In genomic region chrX:37653397-37654085, GRCh38 we compare ENCODE assay signal across 20 cellular contexts. TPM values are rescaled to one million over a fixed set of nuclear protein-coding genes. Genes with fewer than 3 reads are reported as not detected.
A peak's percentile ranks its signal among the peaks of the same experiment; 100 is the strongest.
DNase-seq lines count a peak whose midpoint lies in the region; ATAC-seq, FAIRE-seq and TF ChIP-seq lines count a peak whose summit lies in the region.
"Had no signal": no experiment of that assay in that cellular context is flagged by ENCODE, and none has a peak within 500 bp of the region (broad histone marks: within the 10 kb centered on the region; RNA-seq: fewer than 3 reads in every experiment).

No MANE protein-coding gene starts in this region.

- H3K27me3 ChIP-seq in K562 (ENCODE audit: control insufficient read depth in 2 of 2, insufficient read depth in 2 of 2, low read length in 2 of 2) = no peaks in the 10 kb centered on the region
- H3K27me3 ChIP-seq: BE2C had no signal

- no peaks in the 10 kb centered on the region for H3K79me2 ChIP-seq in K562 (ENCODE audit: control insufficient read depth, insufficient read depth, low read length)

- intact Hi-C loops in activated naive CD4-positive, alpha-beta T cell treated with anti-CD3 and anti-CD28 coated beads for 36 hours (cut with micrococcal nuclease) = no loop called here
- intact Hi-C loops in K562 (cut with micrococcal nuclease) = loop anchor here (2.0 to 5.0 kb wide), 2 partner anchors 27 to 81 kb away; partner anchors contain the start of gene LANCL3

- no peaks in the 10 kb centered on the region for H3K4me1 Mint-ChIP-seq in activated naive CD4-positive, alpha-beta T cell treated with anti-CD3 and anti-CD28 coated beads, Interleukin-2, amount 50 U/mL, for 24 hours
- H3K4me1 Mint-ChIP-seq in activated naive CD4-positive, alpha-beta T cell treated with anti-CD3 and anti-CD28 coated beads for 36 hours (ENCODE audit: low read depth) = no peaks in the 10 kb centered on the region
- H3K4me1 Mint-ChIP-seq: CD4-positive, CD25-positive, alpha-beta regulatory T cell had no signal

- no peak for FAIRE-seq in K562 (lab: Jason Lieb, UNC)
- FAIRE-seq: D721Med, G401.6, GM12891, H54 had no signal

- no TSS peak for BruUV-seq in K562 (replicated peaks; lab: Mats Ljungman, UMichigan)

- no peaks in the 10 kb centered on the region for H3K36me3 Mint-ChIP-seq in activated naive CD4-positive, alpha-beta T cell treated with anti-CD3 and anti-CD28 coated beads, Interleukin-2, amount 50 U/mL, for 24 hours
- no peaks in the 10 kb centered on the region for H3K36me3 Mint-ChIP-seq in activated naive CD4-positive, alpha-beta T cell treated with anti-CD3 and anti-CD28 coated beads for 36 hours (ENCODE audit: low read depth)
- H3K36me3 Mint-ChIP-seq: CD4-positive, CD25-positive, alpha-beta regulatory T cell had no signal

- no peak overlapping the region for H3K27ac ChIP-seq in HEK293 (ENCODE audit: extremely low read depth, low read depth, low read length)
- H3K27ac ChIP-seq in K562 (ENCODE audit: extremely low read depth, low read depth, low read length) = peak overlapping the region; percentile 92
- H3K27ac ChIP-seq: HL-60 had no signal

- in situ Hi-C loops in K562 (cut with MboI) = no loop called here

- POLR2A ChIA-PET in HEK293 (lab: Yijun Ruan, JAX) = no interaction called here
- POLR2A ChIA-PET in K562 (lab: Yijun Ruan, JAX) = interaction anchor here (0.5 to 1.2 kb wide), 2 partner anchors 12 to 266 kb away, joined by 3 read pairs; no protein-coding TSS in a partner anchor

- TF ChIP-seq EP300 in K562 (IDR thresholded peaks at IDR 0.05; ENCODE audit: low read length) = no peak

- WGBS in K562 (ENCODE audit: insufficient coverage, low coverage, missing lambda C conversion rate) = no CpG with 5 or more reads among the region's 1 CpG

- CTCF ChIA-PET in activated naive CD4-positive, alpha-beta T cell treated with anti-CD3 and anti-CD28 coated beads for 36 hours (lab: Charles Lee) = no interaction called here
- CTCF ChIA-PET in HEK293 (lab: Yijun Ruan, JAX) (interaction anchor here (0.6 kb wide), 1 partner anchor 50 kb away, joined by 6 read pairs; no protein-coding TSS in a partner anchor), K562 (lab: Yijun Ruan, JAX; ENCODE audit: low intra/inter-chr PET ratio) (no interaction called here)

- no peak overlapping the region for H3K4me3 Mint-ChIP-seq in activated naive CD4-positive, alpha-beta T cell treated with anti-CD3 and anti-CD28 coated beads, Interleukin-2, amount 50 U/mL, for 24 hours
- no peak overlapping the region for H3K4me3 Mint-ChIP-seq in activated naive CD4-positive, alpha-beta T cell treated with anti-CD3 and anti-CD28 coated beads for 36 hours
- H3K4me3 Mint-ChIP-seq: CD4-positive, CD25-positive, alpha-beta regulatory T cell; GM23338; HFFc6; IgD-negative memory B cell had no signal

- TF ChIP-seq CTCF in HEK293 (tag by site-specific recombination; IDR thresholded peaks at IDR 0.05) = no peak
- TF ChIP-seq CTCF in K562 (IDR thresholded peaks at IDR 0.05 in 2 of 3, conservative IDR thresholded peaks at IDR 0.05 in 1 of 3; ENCODE audit: insufficient read depth in 2 of 3, low read depth in 1 of 3, low read length in 3 of 3) = no peak

- peak overlapping the region; percentile 74 for H3K4me2 ChIP-seq in K562 (ENCODE audit: insufficient read depth, low read length)
- H3K4me2 ChIP-seq: GM23338 had no signal

- 0 out of 2 replicates have a peak overlapping the region, but pooled peaks have one; percentile 17 for H2AFZ ChIP-seq in K562 (ENCODE audit: low read depth, low read length)

- peak; percentile 57 for ATAC-seq in K562
- ATAC-seq: GM23338 had no signal

- H3K27me3 Mint-ChIP-seq in activated naive CD4-positive, alpha-beta T cell treated with anti-CD3 and anti-CD28 coated beads, Interleukin-2, amount 50 U/mL, for 24 hours = no peaks in the 10 kb centered on the region
- no peaks in the 10 kb centered on the region for H3K27me3 Mint-ChIP-seq in activated naive CD4-positive, alpha-beta T cell treated with anti-CD3 and anti-CD28 coated beads for 36 hours (ENCODE audit: low read depth)

- peak overlapping the region in 1 of 2 experiments; percentile 67; a peak in 2 of 4 replicates for H3K9ac ChIP-seq in K562 (ENCODE audit: insufficient read depth in 1 of 2, low read depth in 2 of 2, low read length in 2 of 2)

- H3K9me3 ChIP-seq in HEK293 (ENCODE audit: control insufficient read depth, insufficient read depth, low read depth, low read length) = no peaks in the 10 kb centered on the region
- H3K9me3 ChIP-seq in K562 (replicated peaks; ENCODE audit: control insufficient read depth, insufficient read depth, low read depth, low read length) = no peaks in the 10 kb centered on the region
- H3K9me3 ChIP-seq: BE2C, Caco-2 had no signal

- no peaks in the 10 kb centered on the region for H3K9me1 ChIP-seq in K562 (ENCODE audit: control insufficient read depth, insufficient read depth, low read length)

- no peaks in the 10 kb centered on the region for H3K9me3 Mint-ChIP-seq in activated naive CD4-positive, alpha-beta T cell treated with anti-CD3 and anti-CD28 coated beads, Interleukin-2, amount 50 U/mL, for 24 hours
- H3K9me3 Mint-ChIP-seq in activated naive CD4-positive, alpha-beta T cell treated with anti-CD3 and anti-CD28 coated beads for 36 hours = no peaks in the 10 kb centered on the region
- H3K9me3 Mint-ChIP-seq: GM23338, HFFc6, IgD-negative memory B cell had no signal

- H3K4me3 ChIP-seq in HEK293 (ENCODE audit: low read depth, low read length) (no peak overlapping the region), K562 (no peak overlapping the region)
- H3K4me3 ChIP-seq: GM23338 had no signal

- no peak for DNase-seq in activated naive CD4-positive, alpha-beta T cell treated with anti-CD3 and anti-CD28 coated beads for 36 hours
- DNase-seq in K562 (ENCODE audit: extremely low read depth in 1 of 4, low spot score in 3 of 4) (no peak), UCSD-AML1 (lab: John Stamatoyannopoulos, UW; ENCODE audit: unreplicated experiment) (no peak)
- DNase-seq in stimulated activated CD4-positive, alpha-beta T cell treated with anti-CD3 and anti-CD28 coated beads, Interleukin-4, amount 100 ng/mL, for 24 hours = no peak
- DNase-seq: ACHN; BE2C; C1 segment of cervical spinal cord; Caco-2; CD4-positive, CD25-positive, alpha-beta regulatory T cell; HCEC 1CT; HFFc6 had no signal

- no peak for TF ChIP-seq RAD21 in K562 (CRISPR knock-in tag; conservative IDR thresholded peaks at IDR 0.05 in 1 of 2, IDR thresholded peaks at IDR 0.05 in 1 of 2)

- no peak for TF ChIP-seq POLR2A in K562 (conservative IDR thresholded peaks at IDR 0.05)

- no peaks in the 10 kb centered on the region for H4K20me1 ChIP-seq in K562 (replicated peaks; ENCODE audit: control insufficient read depth, insufficient read depth, low read length)

- H3K27ac Mint-ChIP-seq in activated naive CD4-positive, alpha-beta T cell treated with anti-CD3 and anti-CD28 coated beads, Interleukin-2, amount 50 U/mL, for 24 hours = peak overlapping the region; percentile 41
- no peak overlapping the region for H3K27ac Mint-ChIP-seq in activated naive CD4-positive, alpha-beta T cell treated with anti-CD3 and anti-CD28 coated beads for 36 hours
- H3K27ac Mint-ChIP-seq: CD4-positive, CD25-positive, alpha-beta regulatory T cell; GM23338; HFFc6; IgD-negative memory B cell had no signal

- H3K4me1 ChIP-seq in HEK293 (ENCODE audit: control insufficient read depth, insufficient read depth, low read length) (no peaks in the 10 kb centered on the region), K562 (replicated peaks in 1 of 2; ENCODE audit: control insufficient read depth in 2 of 2, insufficient read depth in 2 of 2, low read length in 2 of 2) (peaks cover 3 to 28% of the 10 kb centered on the region in 2 experiments; a peak in 3 of 5 replicates)
- H3K4me1 ChIP-seq: BE2C, Caco-2 had no signal

- H3K36me3 ChIP-seq in HEK293 (ENCODE audit: control insufficient read depth in 2 of 2, insufficient read depth in 1 of 2, low read length in 2 of 2) = no peaks in the 10 kb centered on the region
- H3K36me3 ChIP-seq in K562 (ENCODE audit: control insufficient read depth, insufficient read depth, low read length) = no peaks in the 10 kb centered on the region; the same call in 2 of the 3 replicates
- H3K36me3 ChIP-seq: BE2C had no signal

TF ChIP-seq in HEK293, 187 proteins besides CTCF, POLR2A, EP300 and RAD21 (continues in another document):
- no peak for TF ChIP-seq ZNF174 (tag by site-specific recombination; IDR thresholded peaks at IDR 0.05)

TF ChIP-seq in K562, 482 proteins besides CTCF, POLR2A, EP300 and RAD21 (continues in another document):
- TF ChIP-seq MIER1 (IDR thresholded peaks at IDR 0.05; ENCODE audit: low read depth) (no peak), ZNF212 (CRISPR knock-in tag; IDR thresholded peaks at IDR 0.05) (no peak), ELF1 (tag; IDR thresholded peaks at IDR 0.05) (no peak), ESRRA (IDR thresholded peaks at IDR 0.05; ENCODE audit: borderline replicate concordance, low read depth) (no peak)

RNA-seq across cellular contexts. Expression of gene XK, which starts 32.0 kb away (rescaled TPM):
- total RNA-seq in activated naive CD4-positive, alpha-beta T cell treated with anti-CD3 and anti-CD28 coated beads for 36 hours = not detected
- 8.3 and 16.9 TPM in 2 replicates for total RNA-seq in K562 (2011; cell fraction: chromatin; rRNA removed; ENCODE audit: low replicate concordance)
- 10.7 and 12.9 TPM in 2 replicates for total RNA-seq in K562 (2011; cell fraction: nucleolus; rRNA removed)
- total RNA-seq in K562 (2011; cell fraction: nucleoplasm; rRNA removed) = 23.0 and 39.2 TPM in 2 replicates
- total RNA-seq in K562 (2014; rRNA removed) = 7.0 and 8.4 TPM in 2 replicates
- total RNA-seq in K562 (2014; rRNA removed; fragmentation: Illumina TruSeq; extraction: Trizol) = 16.8 and 18.3 TPM in 2 replicates
- 10.4 and 11.6 TPM in 2 replicates for total RNA-seq in K562 (2015; rRNA removed; fragmentation: Illumina TruSeq; extraction: Trizol)
- total RNA-seq in K562 (2021) = 13.7 and 14.3 TPM in 2 replicates
- 19.2 and 21.6 TPM in 2 replicates for polyA plus RNA-seq in K562 (2011; rRNA removed)
- polyA plus RNA-seq in K562 (2011; cell fraction: cytosol; rRNA removed) = 9.9 and 15.1 TPM in 2 replicates
- 5.5 and 7.4 TPM in 2 replicates for polyA plus RNA-seq in K562 (2011; cell fraction: nucleus; rRNA removed)
- 9.0 and 13.2 TPM in 2 replicates for polyA plus RNA-seq in K562 (2012)
- 12.6 and 14.4 TPM in 2 replicates for polyA plus RNA-seq in K562 (2014; fragmentation: Illumina TruSeq; extraction: Trizol)
- polyA plus RNA-seq in K562 (2014; fragmentation: Nextera tagmentation; extraction: Ambion mirVana) = 1 to 10 TPM; 4.0 to 6.0 TPM
- polyA plus RNA-seq in K562 (2014; rRNA removed) = 7.8 and 11.7 TPM in 2 replicates
- 28.8 and 29.4 TPM in 2 replicates for polyA minus RNA-seq in K562 (2011; rRNA and poly(A)+ RNA removed)
- 14.0 and 15.6 TPM in 2 replicates for polyA minus RNA-seq in K562 (2011; cell fraction: cytosol; rRNA and poly(A)+ RNA removed)
- 6.5 and 8.9 TPM in 2 replicates for polyA minus RNA-seq in K562 (2011; cell fraction: nucleus; rRNA and poly(A)+ RNA removed)
- total RNA-seq: HFFc6 had no signal
- polyA plus RNA-seq: CD4-positive, CD25-positive, alpha-beta regulatory T cell had no signal

Comparison
In these comparisons a context has a peak if more than half of its experiments do, and no peak if none do; other contexts are left out.
1. RNA of gene XK, which starts 32.0 kb away (total RNA-seq): 7.0 to 39.2 TPM in K562; not detected in activated naive CD4-positive, alpha-beta T cell treated with anti-CD3 and anti-CD28 coated beads for 36 hours; every median in the first group is over 4 times any median in the second.